11 cellular contexts compared by ENCODE assay signal in genomic region chr11:3195251-3196160, GRCh38. TPM values are rescaled to one million over a fixed set of nuclear protein-coding genes. Genes with fewer than 3 reads are reported as not detected.
DNase-seq lines count a peak whose midpoint lies in the region; ATAC-seq and TF ChIP-seq lines count a peak whose summit lies in the region.
"Had no signal": no experiment of that assay in that cellular context is flagged by ENCODE, and none has a peak within 500 bp of the region (broad histone marks: within the 10 kb centered on the region; RNA-seq: fewer than 3 reads in every experiment).

No MANE protein-coding gene starts in this region.

- H2AFZ ChIP-seq in neuronal stem cell (ENCODE audit: low read length) = peak overlapping the region; percentile 1

- H3K27me3 ChIP-seq in neuronal stem cell (ENCODE audit: control insufficient read depth in 3 of 3, insufficient read depth in 3 of 3, low read depth in 1 of 3, low read length in 3 of 3) = peaks cover 0 to 47% (median 0%) of the 10 kb centered on the region in 3 experiments

- H2AK5ac ChIP-seq in neuronal stem cell (ENCODE audit: low read depth, low read length) = peak overlapping the region; percentile 54

- no peak overlapping the region for H2BK120ac ChIP-seq in neuronal stem cell (ENCODE audit: low read depth, low read length)

- H3K27ac ChIP-seq in neuronal stem cell (replicated peaks; ENCODE audit: low read length) = no peak overlapping the region

- no peak overlapping the region for H3K4me2 ChIP-seq in neuronal stem cell (ENCODE audit: insufficient read depth, low read length, poor library complexity, severe bottlenecking)

- TF ChIP-seq CTCF in epithelial cell of proximal tubule (conservative IDR thresholded peaks at IDR 0.05; ENCODE audit: low read depth, low read length) = peak; percentile 65

- no peak overlapping the region for H2BK5ac ChIP-seq in neuronal stem cell (ENCODE audit: low read length)

- H3K36me3 ChIP-seq in neuronal stem cell (replicated peaks in 1 of 2; ENCODE audit: control insufficient read depth in 2 of 2, insufficient read depth in 2 of 2, low read length in 2 of 2) = no peaks in the 10 kb centered on the region

- DNase-seq in EH (ENCODE audit: low read depth) (peak; percentile 40), OCI-M1 (lab: John Stamatoyannopoulos, UW) (peak; percentile 52), epithelial cell of proximal tubule (ENCODE audit: low read depth) (no peak), neuronal stem cell (ENCODE audit: low spot score) (no peak), ecto neural progenitor cell (ENCODE audit: low spot score) (no peak), T-helper 2 cell (no peak), amygdala (lab: John Stamatoyannopoulos, UW) (no peak)
- DNase-seq: activated T-cell treated with anti-CD3 and anti-CD28 coated beads for 4 hours, GOT3, SIG-M5 had no signal

- no peak overlapping the region for H3K14ac ChIP-seq in neuronal stem cell (ENCODE audit: low read length)

- H3K23ac ChIP-seq in neuronal stem cell (ENCODE audit: low read depth, low read length, poor library complexity) = peak overlapping the region; percentile 17

- no peak overlapping the region for H3K18ac ChIP-seq in neuronal stem cell (ENCODE audit: low read length)

- ATAC-seq in GM21529 (IDR thresholded peaks at IDR 0.05; ENCODE audit: unreplicated experiment) = no peak

- H4K8ac ChIP-seq in neuronal stem cell (ENCODE audit: low read depth, low read length) = no peak overlapping the region

- H3K4ac ChIP-seq in neuronal stem cell (ENCODE audit: low read length) = no peak overlapping the region

- peaks cover 0 to 4% of the 10 kb centered on the region in 2 donors for H3K9me3 ChIP-seq in neuronal stem cell (replicated peaks in 1 of 2; ENCODE audit: control insufficient read depth in 2 of 2, insufficient read depth in 1 of 2, low read depth in 1 of 2, low read length in 2 of 2)

- H4K91ac ChIP-seq in neuronal stem cell (ENCODE audit: low read depth, low read length, poor library complexity) = no peak overlapping the region

- peaks cover 0 to 4% of the 10 kb centered on the region in 2 donors for H3K4me1 ChIP-seq in neuronal stem cell (ENCODE audit: control insufficient read depth in 2 of 2, insufficient read depth in 1 of 2, low read depth in 1 of 2, low read length in 2 of 2)

- H3K9ac ChIP-seq in neuronal stem cell (ENCODE audit: low read depth, low read length, poor library complexity) = peak overlapping the region; percentile 54

- no peaks in the 10 kb centered on the region for H3K79me1 ChIP-seq in neuronal stem cell (ENCODE audit: low read depth, low read length)

- H3K4me3 ChIP-seq in epithelial cell of proximal tubule (ENCODE audit: low read depth, low read length) (no peak overlapping the region), neuronal stem cell (ENCODE audit: low read length in 2 of 2) (no peak overlapping the region)

- H2BK12ac ChIP-seq in neuronal stem cell (ENCODE audit: low read length) = no peak overlapping the region

- WGBS in neuronal stem cell (ENCODE audit: extremely low coverage in 2 of 2, insufficient read length in 2 of 2, insufficient replicate concordance in 1 of 2), 2 donors = no CpG with 5 or more reads among the region's 22 CpGs

- no peak overlapping the region for H2BK15ac ChIP-seq in neuronal stem cell (ENCODE audit: low read length)

RNA-seq across cellular contexts. Expression of gene MRGPRG, which starts 23.1 kb away (rescaled TPM):
- total RNA-seq in epithelial cell of proximal tubule = not detected in 2 replicates
- not detected for polyA plus RNA-seq in neuronal stem cell (2013, experiment 1 of 2)
- polyA plus RNA-seq in neuronal stem cell (2013, experiment 2 of 2) = not detected

RNA-seq across cellular contexts. Expression of gene OSBPL5, which starts 30.4 kb away (rescaled TPM):
- total RNA-seq in epithelial cell of proximal tubule = 8.9 and 25.3 TPM in 2 replicates
- polyA plus RNA-seq in neuronal stem cell (2013, experiment 1 of 2) = 9.5 TPM
- polyA plus RNA-seq in neuronal stem cell (2013, experiment 2 of 2) = 9.7 TPM

RNA-seq across cellular contexts. Expression of gene MRGPRE, which starts 36.7 kb away (rescaled TPM):
- total RNA-seq in epithelial cell of proximal tubule = not detected in 2 replicates
- polyA plus RNA-seq in neuronal stem cell (2013, experiment 1 of 2) = not detected
- polyA plus RNA-seq in neuronal stem cell (2013, experiment 2 of 2) = not detected

Comparison
In these comparisons a context has a peak if more than half of its experiments do, and no peak if none do; other contexts are left out.
1. DNase-seq: peak in EH (single experiment) and OCI-M1 (single experiment); none in epithelial cell of proximal tubule (single experiment), neuronal stem cell (single experiment), ecto neural progenitor cell (single experiment), T-helper 2 cell (0 of 5) and amygdala (0 of 56).